Comparison of ENCODE assay signal across 9 cellular contexts in the genomic region with DNA sequence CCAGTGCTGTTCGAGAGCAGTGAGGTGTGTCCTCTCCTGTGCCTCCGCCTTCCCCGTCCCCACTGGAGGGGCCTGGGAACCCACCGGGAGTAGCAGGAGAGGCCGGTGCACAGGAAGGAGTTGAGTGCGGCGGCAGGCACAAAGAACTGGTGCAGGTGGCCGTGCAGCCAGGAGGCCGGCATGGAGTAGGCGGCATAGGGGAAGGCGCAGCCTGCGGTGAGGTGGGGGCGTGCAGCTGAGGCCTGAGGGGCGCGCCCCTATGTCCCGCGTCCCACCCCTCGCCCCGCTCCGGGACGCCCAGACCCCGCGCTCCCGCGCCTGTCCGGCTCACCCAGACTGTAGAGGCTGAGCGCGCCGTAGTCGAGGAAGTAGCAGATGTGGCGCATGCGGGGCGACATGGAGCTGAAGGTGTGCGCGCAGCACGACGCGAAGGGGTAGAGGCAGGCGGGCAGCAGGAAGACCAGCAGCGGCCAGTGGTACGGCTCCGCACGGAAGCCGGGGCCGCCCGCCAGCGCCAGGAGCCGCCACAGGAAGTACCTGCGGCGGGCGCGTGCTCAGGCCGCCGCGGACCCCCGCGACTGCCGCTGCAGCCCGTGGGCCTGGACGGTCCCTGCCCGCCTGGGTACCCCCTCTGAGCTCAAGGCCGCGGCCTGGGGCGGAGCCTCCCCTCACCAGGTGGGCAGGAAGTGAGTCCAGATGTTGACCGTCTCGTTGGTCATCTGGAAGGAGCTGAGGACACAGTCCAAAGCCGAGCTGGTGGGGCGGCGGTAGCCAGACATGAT. TPM values are rescaled to one million over a fixed set of nuclear protein-coding genes. Genes with fewer than 3 reads are reported as not detected.
A peak's percentile ranks its signal among the peaks of the same experiment; 100 is the strongest.
DNase-seq lines count a peak whose midpoint lies in the region; ATAC-seq, FAIRE-seq and TF ChIP-seq lines count a peak whose summit lies in the region.
"Had no signal": no experiment of that assay in that cellular context is flagged by ENCODE, and none has a peak within 500 bp of the region (broad histone marks: within the 10 kb centered on the region; RNA-seq: fewer than 3 reads in every experiment).

No MANE protein-coding gene starts in this region.

- peak; percentile 50 for DNase-seq in AG20443 (ENCODE audit: low spot score)
- peak; percentile 52 for DNase-seq in GM18507 (ENCODE audit: extremely low spot score, insufficient read length, low read depth)
- peak; percentile 63 for DNase-seq in WTC11 (ENCODE audit: low spot score)
- DNase-seq in epithelial cell of esophagus (ENCODE audit: low read depth) = peak; percentile 44
- no peak for DNase-seq in A172 (ENCODE audit: low spot score)

- H3K27me3 Mint-ChIP-seq in WTC11 (ENCODE audit: low read depth) = peaks cover 4% of the 10 kb centered on the region

- ATAC-seq in WTC11 (peak; percentile 23), GM21381 (IDR thresholded peaks at IDR 0.05; ENCODE audit: unreplicated experiment) (no peak), GM18520 (IDR thresholded peaks at IDR 0.05; ENCODE audit: unreplicated experiment) (no peak)
- ATAC-seq: HCT116 had no signal

- no peak overlapping the region for H3K27ac ChIP-seq in rectal smooth muscle tissue (ENCODE audit: low read depth, low read length)

- no peaks in the 10 kb centered on the region for H3K9me3 Mint-ChIP-seq in WTC11

- H3K27ac Mint-ChIP-seq in WTC11 = no peak overlapping the region

- CTCF ChIA-PET in WTC11 (lab: Charles Lee) = interaction anchor here (0.8 to 5.1 kb wide), 14 partner anchors 12 to 200 kb away, joined by 3 to 84 read pairs (median 7); partner anchors contain the start of genes PMF1 and SMG5

- H3K4me1 Mint-ChIP-seq in WTC11 = peaks cover 22% of the 10 kb centered on the region

- peak; percentile 56 for FAIRE-seq in GM18507 (lab: Jason Lieb, UNC)

- TF ChIP-seq CTCF in WTC11 (IDR thresholded peaks at IDR 0.05) (no peak), epithelial cell of esophagus (IDR thresholded peaks at IDR 0.05; ENCODE audit: insufficient read depth, low read depth, low read length, missing control alignments) (no peak)

- H3K4me3 ChIP-seq in epithelial cell of esophagus (ENCODE audit: low read length) (peak overlapping the region; percentile 3), rectal smooth muscle tissue (ENCODE audit: low read length) (peak overlapping the region; percentile 48)

- POLR2A ChIA-PET in WTC11 (lab: Charles Lee) = interaction anchor here (0.7 to 1.5 kb wide), 4 partner anchors 12 to 109 kb away, joined by 3 to 7 read pairs (median 4); partner anchors contain the start of gene SMG5

- H3K27me3 ChIP-seq in rectal smooth muscle tissue (ENCODE audit: control insufficient read depth, insufficient read depth, low read length) = peaks cover 21% of the 10 kb centered on the region

- peaks cover 3% of the 10 kb centered on the region for H3K4me1 ChIP-seq in rectal smooth muscle tissue (ENCODE audit: control insufficient read depth, insufficient read depth, low read length)

- H3K9ac ChIP-seq in rectal smooth muscle tissue (ENCODE audit: low read length) = no peak overlapping the region

- peak overlapping the region; percentile 74 for H3K4me3 Mint-ChIP-seq in WTC11

- peaks cover 11% of the 10 kb centered on the region for H3K36me3 Mint-ChIP-seq in WTC11

- peaks cover 11% of the 10 kb centered on the region for H3K36me3 ChIP-seq in rectal smooth muscle tissue (ENCODE audit: control insufficient read depth, insufficient read depth, low read length)

TF ChIP-seq in WTC11, 78 proteins besides CTCF, POLR2A, EP300 and RAD21 (continues in another document):
- TF ChIP-seq ATF1 (CRISPR knock-in tag; IDR thresholded peaks at IDR 0.05) (peak; percentile 85; the same call in 1 of the 2 replicates), ZNF512 (CRISPR knock-in tag; IDR thresholded peaks at IDR 0.05; ENCODE audit: borderline replicate concordance) (no peak), FOXK1 (CRISPR knock-in tag; IDR thresholded peaks at IDR 0.05) (peak; percentile 49; the same call in 1 of the 2 replicates), ERG (CRISPR knock-in tag; IDR thresholded peaks at IDR 0.05) (no peak; the same call in 1 of the 2 replicates)
- TF ChIP-seq, protein P1, sequence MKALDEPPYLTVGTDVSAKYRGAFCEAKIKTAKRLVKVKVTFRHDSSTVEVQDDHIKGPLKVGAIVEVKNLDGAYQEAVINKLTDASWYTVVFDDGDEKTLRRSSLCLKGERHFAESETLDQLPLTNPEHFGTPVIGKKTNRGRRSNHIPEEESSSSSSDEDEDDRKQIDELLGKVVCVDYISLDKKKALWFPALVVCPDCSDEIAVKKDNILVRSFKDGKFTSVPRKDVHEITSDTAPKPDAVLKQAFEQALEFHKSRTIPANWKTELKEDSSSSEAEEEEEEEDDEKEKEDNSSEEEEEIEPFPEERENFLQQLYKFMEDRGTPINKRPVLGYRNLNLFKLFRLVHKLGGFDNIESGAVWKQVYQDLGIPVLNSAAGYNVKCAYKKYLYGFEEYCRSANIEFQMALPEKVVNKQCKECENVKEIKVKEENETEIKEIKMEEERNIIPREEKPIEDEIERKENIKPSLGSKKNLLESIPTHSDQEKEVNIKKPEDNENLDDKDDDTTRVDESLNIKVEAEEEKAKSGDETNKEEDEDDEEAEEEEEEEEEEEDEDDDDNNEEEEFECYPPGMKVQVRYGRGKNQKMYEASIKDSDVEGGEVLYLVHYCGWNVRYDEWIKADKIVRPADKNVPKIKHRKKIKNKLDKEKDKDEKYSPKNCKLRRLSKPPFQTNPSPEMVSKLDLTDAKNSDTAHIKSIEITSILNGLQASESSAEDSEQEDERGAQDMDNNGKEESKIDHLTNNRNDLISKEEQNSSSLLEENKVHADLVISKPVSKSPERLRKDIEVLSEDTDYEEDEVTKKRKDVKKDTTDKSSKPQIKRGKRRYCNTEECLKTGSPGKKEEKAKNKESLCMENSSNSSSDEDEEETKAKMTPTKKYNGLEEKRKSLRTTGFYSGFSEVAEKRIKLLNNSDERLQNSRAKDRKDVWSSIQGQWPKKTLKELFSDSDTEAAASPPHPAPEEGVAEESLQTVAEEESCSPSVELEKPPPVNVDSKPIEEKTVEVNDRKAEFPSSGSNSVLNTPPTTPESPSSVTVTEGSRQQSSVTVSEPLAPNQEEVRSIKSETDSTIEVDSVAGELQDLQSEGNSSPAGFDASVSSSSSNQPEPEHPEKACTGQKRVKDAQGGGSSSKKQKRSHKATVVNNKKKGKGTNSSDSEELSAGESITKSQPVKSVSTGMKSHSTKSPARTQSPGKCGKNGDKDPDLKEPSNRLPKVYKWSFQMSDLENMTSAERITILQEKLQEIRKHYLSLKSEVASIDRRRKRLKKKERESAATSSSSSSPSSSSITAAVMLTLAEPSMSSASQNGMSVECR (CRISPR knock-in tag; IDR thresholded peaks at IDR 0.05; ENCODE audit: borderline replicate concordance) = peak; percentile 90; the same call in 1 of the 2 replicates
- TF ChIP-seq, protein P2, sequence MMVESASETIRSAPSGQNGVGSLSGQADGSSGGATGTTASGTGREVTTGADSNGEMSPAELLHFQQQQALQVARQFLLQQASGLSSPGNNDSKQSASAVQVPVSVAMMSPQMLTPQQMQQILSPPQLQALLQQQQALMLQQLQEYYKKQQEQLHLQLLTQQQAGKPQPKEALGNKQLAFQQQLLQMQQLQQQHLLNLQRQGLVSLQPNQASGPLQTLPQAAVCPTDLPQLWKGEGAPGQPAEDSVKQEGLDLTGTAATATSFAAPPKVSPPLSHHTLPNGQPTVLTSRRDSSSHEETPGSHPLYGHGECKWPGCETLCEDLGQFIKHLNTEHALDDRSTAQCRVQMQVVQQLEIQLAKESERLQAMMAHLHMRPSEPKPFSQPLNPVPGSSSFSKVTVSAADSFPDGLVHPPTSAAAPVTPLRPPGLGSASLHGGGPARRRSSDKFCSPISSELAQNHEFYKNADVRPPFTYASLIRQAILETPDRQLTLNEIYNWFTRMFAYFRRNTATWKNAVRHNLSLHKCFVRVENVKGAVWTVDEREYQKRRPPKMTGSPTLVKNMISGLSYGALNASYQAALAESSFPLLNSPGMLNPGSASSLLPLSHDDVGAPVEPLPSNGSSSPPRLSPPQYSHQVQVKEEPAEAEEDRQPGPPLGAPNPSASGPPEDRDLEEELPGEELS (CRISPR knock-in tag; IDR thresholded peaks at IDR 0.05) = peak; percentile 41; the same call in 1 of the 2 replicates
- TF ChIP-seq, protein P3, sequence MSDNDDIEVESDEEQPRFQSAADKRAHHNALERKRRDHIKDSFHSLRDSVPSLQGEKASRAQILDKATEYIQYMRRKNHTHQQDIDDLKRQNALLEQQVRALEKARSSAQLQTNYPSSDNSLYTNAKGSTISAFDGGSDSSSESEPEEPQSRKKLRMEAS (CRISPR knock-in tag; IDR thresholded peaks at IDR 0.05) = peak; percentile 91

RNA-seq across cellular contexts. Expression of gene PAQR6, which starts 2.2 kb away (rescaled TPM):
- 5.9 to 7.9 TPM (median 6.5 TPM) in 3 replicates for total RNA-seq in WTC11 (2021)
- 2.0 and 3.1 TPM in 2 replicates for total RNA-seq in A172 (2014; rRNA removed; shearing (Covaris generic))

RNA-seq across cellular contexts. Expression of gene BGLAP, which starts 3.7 kb away (rescaled TPM):
- total RNA-seq in WTC11 (2021) = 2.3 to 3.8 TPM (median 2.6 TPM) in 3 replicates
- 0.34 and 2.3 TPM in 2 replicates for total RNA-seq in A172 (2014; rRNA removed; shearing (Covaris generic))

RNA-seq across cellular contexts. Expression of gene PMF1, which starts 32.8 kb away (rescaled TPM):
- 112 to 129 TPM (median 115 TPM) in 3 replicates for total RNA-seq in WTC11 (2021)
- total RNA-seq in A172 (2014; rRNA removed; shearing (Covaris generic)) = 184 and 210 TPM in 2 replicates

RNA-seq across cellular contexts. Expression of gene SMG5, which starts 37.0 kb away (rescaled TPM):
- 87.7 to 109 TPM (median 91.1 TPM) in 3 replicates for total RNA-seq in WTC11 (2021)
- total RNA-seq in A172 (2014; rRNA removed; shearing (Covaris generic)) = 113 and 116 TPM in 2 replicates

RNA-seq across cellular contexts. Expression of gene TMEM79, which starts 38.5 kb away (rescaled TPM):
- 2.2 to 2.7 TPM (median 2.4 TPM) in 3 replicates for total RNA-seq in WTC11 (2021)
- total RNA-seq in A172 (2014; rRNA removed; shearing (Covaris generic)) = 7.9 and 8.6 TPM in 2 replicates
